8 cellular contexts compared by ENCODE assay signal in the genomic region with DNA sequence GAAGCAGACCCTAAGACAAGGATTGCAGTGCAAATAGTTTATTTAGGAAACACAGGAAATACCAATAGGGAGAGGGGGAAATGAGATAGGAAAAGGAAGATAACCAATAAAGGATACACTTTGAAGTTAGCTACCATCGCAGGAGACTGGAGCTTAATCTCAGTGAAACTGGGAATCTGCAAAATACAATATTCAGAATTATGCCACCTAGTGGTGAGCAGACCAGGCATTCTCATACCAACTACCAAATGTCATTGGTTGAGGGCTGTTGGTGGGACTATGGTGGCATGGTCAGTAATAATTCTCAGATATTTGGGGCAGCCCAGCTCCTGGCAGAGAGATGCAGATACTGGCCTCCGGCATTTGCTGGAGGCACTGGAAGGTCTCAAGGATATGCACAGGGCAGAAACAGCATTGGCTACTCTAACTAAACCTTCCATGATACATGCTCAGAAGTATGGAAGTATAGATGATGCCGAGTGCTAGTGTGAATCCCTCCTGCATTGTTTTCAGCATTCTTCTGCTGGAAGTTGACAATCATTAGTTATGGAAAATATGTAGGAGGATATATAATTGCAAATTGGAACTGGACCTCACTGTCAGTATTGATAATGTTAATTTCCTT. TPM values are rescaled to one million over a fixed set of nuclear protein-coding genes. Genes with fewer than 3 reads are reported as not detected.
DNase-seq lines count a peak whose midpoint lies in the region; ATAC-seq and TF ChIP-seq lines count a peak whose summit lies in the region.

No MANE protein-coding gene starts in this region.

- WGBS in IMR-90 (ENCODE audit: extremely low coverage in 2 of 2, insufficient read length in 1 of 2), 2 experiments = no CpG with 5 or more reads among the region's 3 CpGs
- WGBS in hepatocyte (ENCODE audit: low lambda C conversion rate, missing lambda C conversion rate) = 74% methylated on average over 3 of the region's 3 CpGs
- 76 to 78% methylated on average over 3 of the region's 3 CpGs for WGBS in thyroid gland, 2 donors

- no peak overlapping the region for H2BK5ac ChIP-seq in IMR-90 (ENCODE audit: low read depth, low read length, poor library complexity, severe bottlenecking)

- H3K4me3 ChIP-seq in IMR-90 (ENCODE audit: insufficient read depth, low read depth, low read length) (no peak overlapping the region), hepatocyte (no peak overlapping the region), thyroid gland (replicated peaks in 1 of 3) (no peak overlapping the region)

- no peaks in the 10 kb centered on the region for H3K4me1 Mint-ChIP-seq in WTC11
- H3K4me1 Mint-ChIP-seq in T-helper 2 cell treated with Interferon-gamma antibody and Interleukin-4, amounts not matched to agents 5 μg/mL and 100 μg/mL, for 36 hours (ENCODE audit: low read depth) = peaks cover 2% of the 10 kb centered on the region

- H3K79me2 ChIP-seq in hepatocyte = no peaks in the 10 kb centered on the region

- H3K36me3 Mint-ChIP-seq in WTC11 = no peaks in the 10 kb centered on the region
- no peaks in the 10 kb centered on the region for H3K36me3 Mint-ChIP-seq in T-helper 2 cell treated with Interferon-gamma antibody and Interleukin-4, amounts not matched to agents 5 μg/mL and 100 μg/mL, for 36 hours (ENCODE audit: low read depth)

- in situ Hi-C loops in IMR-90 (cut with MboI; ENCODE audit: low sequenced_read_pairs) = no loop called here

- no peak for TF ChIP-seq POLR2A in IMR-90 (IDR thresholded peaks at IDR 0.05; ENCODE audit: low read depth, low read length)
- no peak for TF ChIP-seq POLR2A in thyroid gland (IDR thresholded peaks at IDR 0.05)

- CTCF ChIA-PET in IMR-90 (lab: Yijun Ruan, JAX) = interaction anchor here (0.6 to 1.2 kb wide), 5 partner anchors 13 to 100 kb away, joined by 3 to 4 read pairs (median 3); no protein-coding TSS in a partner anchor
- CTCF ChIA-PET in WTC11 (lab: Charles Lee) = interaction anchor here (0.5 to 2.4 kb wide), 35 partner anchors 8 to 832 kb away, joined by 3 to 28 read pairs (median 4); partner anchors contain the start of genes EXO5, SMAP2, ZFP69 and ZFP69B

- no peaks in the 10 kb centered on the region for H3K9me1 ChIP-seq in IMR-90 (ENCODE audit: insufficient read depth, low read length)

- BruUV-seq in IMR-90 (replicated peaks; lab: Mats Ljungman, UMichigan) = no TSS peak

- TF ChIP-seq CTCF in IMR-90 (conservative IDR thresholded peaks at IDR 0.05; ENCODE audit: low read depth, low read length) = peak; percentile 55
- TF ChIP-seq CTCF in WTC11 (IDR thresholded peaks at IDR 0.05) = peak; percentile 41
- peak; percentile 63 for TF ChIP-seq CTCF in hepatocyte (IDR thresholded peaks at IDR 0.05; ENCODE audit: poor library complexity)
- peak in 5 of 6 experiments; percentile 5 to 48 (median 24) for TF ChIP-seq CTCF in thyroid gland (IDR thresholded peaks at IDR 0.05)

- POLR2A ChIA-PET in IMR-90 (lab: Charles Lee; ENCODE audit: unreplicated experiment) = no interaction called here
- POLR2A ChIA-PET in WTC11 (lab: Charles Lee) = interaction anchor here (0.6 kb wide), 1 partner anchor 218 kb away, joined by 4 read pairs; no protein-coding TSS in a partner anchor

- no peak overlapping the region for H3K18ac ChIP-seq in IMR-90 (ENCODE audit: low read depth, low read length)

- H3K27me3 Mint-ChIP-seq in WTC11 (ENCODE audit: low read depth) = no peaks in the 10 kb centered on the region
- no peaks in the 10 kb centered on the region for H3K27me3 Mint-ChIP-seq in T-helper 2 cell treated with Interferon-gamma antibody and Interleukin-4, amounts not matched to agents 5 μg/mL and 100 μg/mL, for 36 hours (ENCODE audit: low read depth)

- no peak overlapping the region for H4K5ac ChIP-seq in IMR-90 (ENCODE audit: low read depth, low read length)

- intact Hi-C loops in IMR-90 (cut with micrococcal nuclease) = no loop called here
- intact Hi-C loops in thyroid gland (cut with DNase I) = no loop called here

- no peak overlapping the region for H3K23ac ChIP-seq in IMR-90 (ENCODE audit: low read depth, low read length)

- H3K14ac ChIP-seq in IMR-90 (replicated peaks; ENCODE audit: low read depth, low read length) = no peak overlapping the region

- H3K9me2 ChIP-seq in hepatocyte (replicated peaks; ENCODE audit: insufficient read depth) = no peaks in the 10 kb centered on the region

- H3K9me3 ChIP-seq in IMR-90 (ENCODE audit: control insufficient read depth, insufficient read depth, low read length) (no peaks in the 10 kb centered on the region), hepatocyte (ENCODE audit: low read depth) (no peaks in the 10 kb centered on the region), thyroid gland (no peaks in the 10 kb centered on the region)

- ATAC-seq in IMR-90 (ENCODE audit: low read depth) (peak; percentile 89), WTC11 (peak; percentile 77)

- no peaks in the 10 kb centered on the region for H3K4me1 ChIP-seq in IMR-90 (ENCODE audit: control insufficient read depth, insufficient read depth, low read length)
- no peaks in the 10 kb centered on the region for H3K4me1 ChIP-seq in hepatocyte (ENCODE audit: insufficient read depth)
- H3K4me1 ChIP-seq in thyroid gland = peaks cover 0 to 4% of the 10 kb centered on the region in 2 donors

- H3K27me3 ChIP-seq in IMR-90 (ENCODE audit: control insufficient read depth, insufficient read depth, low read length) = no peaks in the 10 kb centered on the region
- H3K27me3 ChIP-seq in hepatocyte = no peaks in the 10 kb centered on the region
- H3K27me3 ChIP-seq in thyroid gland = no peaks in the 10 kb centered on the region

- H3K9ac ChIP-seq in IMR-90 (ENCODE audit: low read depth, low read length) = no peak overlapping the region

- H3K36me3 ChIP-seq in IMR-90 (ENCODE audit: control insufficient read depth, insufficient read depth, low read length) (no peaks in the 10 kb centered on the region), hepatocyte (replicated peaks; ENCODE audit: insufficient read depth, low read depth) (no peaks in the 10 kb centered on the region), thyroid gland (no peaks in the 10 kb centered on the region)

- dilution Hi-C loops in IMR-90 (cut with HindIII; ENCODE audit: low sequenced_read_pairs, unreplicated experiment) = no loop called here

- no peak overlapping the region for H2AK5ac ChIP-seq in IMR-90 (ENCODE audit: low read depth, low read length)

- no peak overlapping the region for H3K4me3 Mint-ChIP-seq in WTC11
- no peak overlapping the region for H3K4me3 Mint-ChIP-seq in T-helper 2 cell treated with Interferon-gamma antibody and Interleukin-4, amounts not matched to agents 5 μg/mL and 100 μg/mL, for 36 hours

- no peak overlapping the region for H2AK9ac ChIP-seq in IMR-90 (replicated peaks; ENCODE audit: low read depth, low read length, poor library complexity)

- no peaks in the 10 kb centered on the region; a peak in 1 of 4 replicates for H3K79me1 ChIP-seq in IMR-90 (ENCODE audit: low read depth in 1 of 2, low read length in 2 of 2)

- H3K27ac ChIP-seq in IMR-90 (ENCODE audit: insufficient read depth, low read length) (no peak overlapping the region), hepatocyte (no peak overlapping the region), thyroid gland (no peak overlapping the region)

- H2AFZ ChIP-seq in IMR-90 (replicated peaks; ENCODE audit: low read length, poor library complexity) = no peak overlapping the region
- no peak overlapping the region for H2AFZ ChIP-seq in hepatocyte

- H3K56ac ChIP-seq in IMR-90 (ENCODE audit: extremely low read depth, insufficient read depth, low read length) = no peak overlapping the region

- H4K8ac ChIP-seq in IMR-90 (ENCODE audit: low read depth in 2 of 2, low read length in 2 of 2) = no peak overlapping the region

- no peak overlapping the region for H3K4ac ChIP-seq in IMR-90 (ENCODE audit: low read depth, low read length)

- TF ChIP-seq RAD21 in IMR-90 (IDR thresholded peaks at IDR 0.05; ENCODE audit: low read length) = peak; percentile 26; the same call in 1 of the 2 replicates

- H3K4me2 ChIP-seq in IMR-90 (ENCODE audit: low read depth, low read length) (no peak overlapping the region), hepatocyte (no peak overlapping the region)

- no peak overlapping the region for H2BK15ac ChIP-seq in IMR-90 (ENCODE audit: low read depth, low read length)

- H3K27ac Mint-ChIP-seq in WTC11 = no peak overlapping the region
- no peak overlapping the region for H3K27ac Mint-ChIP-seq in T-helper 2 cell treated with Interferon-gamma antibody and Interleukin-4, amounts not matched to agents 5 μg/mL and 100 μg/mL, for 36 hours

- H4K20me1 ChIP-seq in IMR-90 (ENCODE audit: insufficient read depth, low read length) = no peaks in the 10 kb centered on the region
- H4K20me1 ChIP-seq in hepatocyte (ENCODE audit: insufficient read depth, poor library complexity, severe bottlenecking) = no peaks in the 10 kb centered on the region

- H2BK20ac ChIP-seq in IMR-90 (ENCODE audit: low read depth, low read length) = no peak overlapping the region

- H2BK120ac ChIP-seq in IMR-90 (ENCODE audit: low read depth, low read length) = no peak overlapping the region

- peak; percentile 13 to 36 for DNase-seq in activated CD4-positive, alpha-beta T cell treated with anti-CD3 and anti-CD28 coated beads for 4 hours
- DNase-seq in activated CD4-positive, alpha-beta T cell treated with anti-CD3 and anti-CD28 coated beads, Interleukin-2, amount 50 U/mL, for 4 hours = no peak
- DNase-seq in IMR-90 = peak; percentile 16
- no peak for DNase-seq in WTC11 (ENCODE audit: low spot score)
- DNase-seq in hepatocyte (ENCODE audit: low spot score) = peak; percentile 40
- DNase-seq in thyroid gland = no peak
- no peak for DNase-seq in NCI-H2171 (lab: John Stamatoyannopoulos, UW)
- DNase-seq in T-helper 2 cell treated with Interferon-gamma antibody and Interleukin-4, amounts not matched to agents 5 μg/mL and 100 μg/mL, for 36 hours (ENCODE audit: low spot score) = no peak

- no peak overlapping the region for H4K91ac ChIP-seq in IMR-90 (ENCODE audit: insufficient read depth, low read depth, low read length)

- H3K9me3 Mint-ChIP-seq in WTC11 = no peaks in the 10 kb centered on the region
- H3K9me3 Mint-ChIP-seq in T-helper 2 cell treated with Interferon-gamma antibody and Interleukin-4, amounts not matched to agents 5 μg/mL and 100 μg/mL, for 36 hours = no peaks in the 10 kb centered on the region

RNA-seq across cellular contexts. Expression of gene ZFP69B, which starts 11.8 kb away (rescaled TPM):
- 6.8 and 8.1 TPM in 2 replicates for total RNA-seq in IMR-90 (2012; rRNA removed)
- 2.2 and 3.1 TPM in 2 replicates for polyA plus RNA-seq in IMR-90 (2012; rRNA removed)
- polyA plus RNA-seq in IMR-90 (2012; cell fraction: cytosol; rRNA removed) = 0.69 and 0.91 TPM in 2 replicates
- 0.83 and 3.1 TPM in 2 replicates for polyA plus RNA-seq in IMR-90 (2012; cell fraction: nucleus; rRNA removed; ENCODE audit: low replicate concordance)
- 6.8 to 8.2 TPM (median 7.1 TPM) in 3 replicates for total RNA-seq in WTC11 (2021)
- total RNA-seq in hepatocyte = 3.2 and 5.0 TPM in 2 replicates
- polyA plus RNA-seq in hepatocyte = 1.1 and 4.8 TPM in 2 replicates
- 1 to 10 TPM in 1 of 4 donors, under 1 TPM in 1, not detected in 2; 0.40 to 1.0 TPM for total RNA-seq in thyroid gland

RNA-seq across cellular contexts. Expression of gene ZFP69, which starts 38.6 kb away (rescaled TPM):
- 1.6 and 2.5 TPM in 2 replicates for total RNA-seq in IMR-90 (2012; rRNA removed)
- 1.2 TPM in 2 replicates for polyA plus RNA-seq in IMR-90 (2012; rRNA removed)
- polyA plus RNA-seq in IMR-90 (2012; cell fraction: cytosol; rRNA removed) = 0.54 and 0.83 TPM in 2 replicates
- polyA plus RNA-seq in IMR-90 (2012; cell fraction: nucleus; rRNA removed; ENCODE audit: low replicate concordance) = 0.74 and 2.2 TPM in 2 replicates
- 3.2 to 3.9 TPM (median 3.6 TPM) in 3 replicates for total RNA-seq in WTC11 (2021)
- 2.1 and 2.3 TPM in 2 replicates for total RNA-seq in hepatocyte
- polyA plus RNA-seq in hepatocyte = 1.3 and 1.4 TPM in 2 replicates
- 1 to 10 TPM in 3 of 4 donors, under 1 TPM in 1; 0.92 to 4.8 (median 3.0) TPM for total RNA-seq in thyroid gland

Comparison
In these comparisons a context has a peak if more than half of its experiments do, and no peak if none do; other contexts are left out.
1. DNase-seq: peak in activated CD4-positive, alpha-beta T cell treated with anti-CD3 and anti-CD28 coated beads for 4 hours (2 of 2), IMR-90 (single experiment) and hepatocyte (single experiment); none in activated CD4-positive, alpha-beta T cell treated with anti-CD3 and anti-CD28 coated beads, Interleukin-2, amount 50 U/mL, for 4 hours (0 of 2), WTC11 (single experiment), thyroid gland (0 of 2), NCI-H2171 (single experiment) and T-helper 2 cell treated with Interferon-gamma antibody and Interleukin-4, amounts not matched to agents 5 μg/mL and 100 μg/mL, for 36 hours (single experiment).
2. Peak in every context shown above with its lines, with median percentiles within 50 percentile points of each other: CTCF ChIP-seq.